In genomic region chr20:16066571-16066970, GRCh38 we compare ENCODE assay signal across 21 cellular contexts.
DNase-seq lines count a peak whose midpoint lies in the region; FAIRE-seq and TF ChIP-seq lines count a peak whose summit lies in the region.
"Had no signal": no experiment of that assay in that cellular context is flagged by ENCODE, and none has a peak within 500 bp of the region (broad histone marks: within the 10 kb centered on the region; RNA-seq: fewer than 3 reads in every experiment).

No MANE protein-coding gene starts in this region.

- peak; percentile 50 for FAIRE-seq in bronchial epithelial cell (lab: Jason Lieb, UNC)
- FAIRE-seq: GM19239, H54, RCC 7860 had no signal

- no peak for TF ChIP-seq CTCF in bronchial epithelial cell (IDR thresholded peaks at IDR 0.05; ENCODE audit: insufficient read depth, low read length, severe bottlenecking)

- H3K36me3 ChIP-seq in bronchial epithelial cell (ENCODE audit: control insufficient read depth, insufficient read depth, low read length): no peaks in the 10 kb centered on the region
- H3K36me3 ChIP-seq: BLaER1 treated with 17β-estradiol and CSF1 and Interleukin-3, amounts not matched to agents 10 nM and 100 nM had no signal

- no peaks in the 10 kb centered on the region for H3K27me3 ChIP-seq in bronchial epithelial cell (ENCODE audit: control insufficient read depth, insufficient read depth, low read length)
- H3K27me3 ChIP-seq: BLaER1 treated with 17β-estradiol and CSF1 and Interleukin-3, amounts not matched to agents 10 nM and 100 nM had no signal

- DNase-seq in DMS53 treated with DMSO at 0.1 percent for 48 hours (lab: John Stamatoyannopoulos, UW; ENCODE audit: unreplicated experiment) (peak; percentile 91), NCI-H2196 treated with DMSO at 0.1 percent for 48 hours (lab: John Stamatoyannopoulos, UW; ENCODE audit: unreplicated experiment) (peak; percentile 52), bronchial epithelial cell (ENCODE audit: low read depth) (no peak), kidney tubule cell (ENCODE audit: low spot score) (peak; percentile 81), NCI-H2227 (lab: John Stamatoyannopoulos, UW; ENCODE audit: unreplicated experiment) (no peak), NCI-H748 (lab: John Stamatoyannopoulos, UW; ENCODE audit: unreplicated experiment) (no peak), NCI-H1930 (lab: John Stamatoyannopoulos, UW) (no peak), NCI-H1048 (lab: John Stamatoyannopoulos, UW) (no peak)
- DNase-seq: CD8-positive, alpha-beta memory T cell; GDM1; KG1; NCI-H1436; NCI-H2081 treated with DMSO at 0.1 percent for 48 hours; NCI-H2227 treated with DMSO at 0.1 percent for 48 hours; NCI-H524 treated with DMSO at 0.1 percent for 48 hours; Right ventricle myocardium superior had no signal

- H3K4me3 ChIP-seq in bronchial epithelial cell (ENCODE audit: low read depth, low read length): no peak overlapping the region
- H3K4me3 ChIP-seq: BLaER1 treated with 17β-estradiol and CSF1 and Interleukin-3, amounts not matched to agents 10 nM and 100 nM; SK-N-MC had no signal

Comparison
In these comparisons a context has a peak if more than half of its experiments do, and no peak if none do; other contexts are left out.
1. DNase-seq: peak in DMS53 treated with DMSO at 0.1 percent for 48 hours (single experiment), NCI-H2196 treated with DMSO at 0.1 percent for 48 hours (single experiment) and kidney tubule cell (single experiment); none in bronchial epithelial cell (single experiment), NCI-H2227 (single experiment), NCI-H748 (single experiment), NCI-H1930 (0 of 2) and NCI-H1048 (single experiment).